ENCODE assay signal across 10 cellular contexts in genomic region chr10:93461807-93462178, GRCh38. TPM values are rescaled to one million over a fixed set of nuclear protein-coding genes. Genes with fewer than 3 reads are reported as not detected.
DNase-seq lines count a peak whose midpoint lies in the region; TF ChIP-seq lines count a peak whose summit lies in the region.
"Had no signal": no experiment of that assay in that cellular context is flagged by ENCODE, and none has a peak within 500 bp of the region (broad histone marks: within the 10 kb centered on the region; RNA-seq: fewer than 3 reads in every experiment).

No MANE protein-coding gene starts in this region.

- H3K9me3 Mint-ChIP-seq in Calu3 (ENCODE audit: low read depth, unreplicated experiment) (no peaks in the 10 kb centered on the region), MCF 10A (ENCODE audit: unreplicated experiment) (no peaks in the 10 kb centered on the region), immature natural killer cell (no peaks in the 10 kb centered on the region), endothelial cell (ENCODE audit: unreplicated experiment) (no peaks in the 10 kb centered on the region)

- DNase-seq in Calu3 (peak; percentile 66), NCI-H187 (lab: John Stamatoyannopoulos, UW) (peak; percentile 84 to 97), MCF 10A (ENCODE audit: unreplicated experiment) (peak; percentile 88), immature natural killer cell (no peak), NCI-H1694 treated with DMSO at 0.1 percent for 48 hours (lab: John Stamatoyannopoulos, UW) (no peak), adrenal gland (no peak), endothelial cell (ENCODE audit: low spot score) (no peak)
- DNase-seq: amniotic stem cell had no signal

- no peak overlapping the region for H3K4me3 ChIP-seq in muscle layer of duodenum (ENCODE audit: low read depth in 1 of 2, low read length in 2 of 2)
- no peak overlapping the region for H3K4me3 ChIP-seq in adrenal gland

- TF ChIP-seq POLR2A in adrenal gland (IDR thresholded peaks at IDR 0.05), result no peak

- TF ChIP-seq CTCF in Calu3 (IDR thresholded peaks at IDR 0.05; ENCODE audit: unreplicated experiment) (no peak), MCF 10A (IDR thresholded peaks at IDR 0.05; ENCODE audit: unreplicated experiment) (no peak), adrenal gland (IDR thresholded peaks at IDR 0.05) (no peak), endothelial cell (IDR thresholded peaks at IDR 0.05; ENCODE audit: unreplicated experiment) (no peak)

- H3K36me3 ChIP-seq in muscle layer of duodenum (ENCODE audit: control insufficient read depth in 1 of 2, insufficient read depth in 2 of 2, low read length in 2 of 2) (peaks cover 3 to 4% of the 10 kb centered on the region in 2 donors), adrenal gland (replicated peaks in 1 of 2) (no peaks in the 10 kb centered on the region)
- H3K36me3 ChIP-seq: neutrophil had no signal

- H3K4me1 Mint-ChIP-seq in Calu3 (ENCODE audit: low read depth, unreplicated experiment) (peaks cover 60% of the 10 kb centered on the region), MCF 10A (ENCODE audit: insufficient read depth, unreplicated experiment) (peaks cover 68% of the 10 kb centered on the region), immature natural killer cell (no peaks in the 10 kb centered on the region), endothelial cell (ENCODE audit: unreplicated experiment) (peaks cover 17% of the 10 kb centered on the region)

- H3K4me1 ChIP-seq in muscle layer of duodenum (ENCODE audit: control insufficient read depth in 1 of 2, insufficient read depth in 2 of 2, low read length in 2 of 2) (peaks cover 21 to 62% of the 10 kb centered on the region in 2 donors), adrenal gland (replicated peaks in 1 of 2) (peaks cover 35 to 57% of the 10 kb centered on the region in 2 donors)

- BruUV-seq in Calu3 (replicated peaks; lab: Mats Ljungman, UMichigan) (no TSS peak), MCF 10A (replicated peaks; lab: Mats Ljungman, UMichigan) (no TSS peak)

- H3K27me3 ChIP-seq in muscle layer of duodenum (ENCODE audit: low read depth, low read length), result no peaks in the 10 kb centered on the region
- no peaks in the 10 kb centered on the region for H3K27me3 ChIP-seq in adrenal gland
- H3K27me3 ChIP-seq: neutrophil had no signal

- H3K27ac ChIP-seq in muscle layer of duodenum (ENCODE audit: low read length) (peak overlapping the region; percentile 77), adrenal gland (peak overlapping the region in 1 of 5 donors; percentile 30)
- H3K27ac ChIP-seq: neutrophil had no signal

- POLR2A ChIA-PET in MCF 10A (lab: Yijun Ruan, JAX), result interaction anchor here (0.6 to 39.8 kb wide), 5 partner anchors 6 to 240 kb away, joined by 3 to 2342 read pairs (median 93); partner anchors contain the start of genes FRA10AC1 and MYOF

- H3K27me3 Mint-ChIP-seq in Calu3 (ENCODE audit: unreplicated experiment) (no peaks in the 10 kb centered on the region), MCF 10A (ENCODE audit: insufficient read depth, unreplicated experiment) (no peaks in the 10 kb centered on the region), immature natural killer cell (ENCODE audit: low read depth in 3 of 3) (peaks cover 2 to 8% (median 8%) of the 10 kb centered on the region in 3 donors), endothelial cell (ENCODE audit: unreplicated experiment) (peaks cover 4% of the 10 kb centered on the region)

- CTCF ChIA-PET in Calu3 (lab: Charles Lee) (interaction anchor here (0.5 to 2.3 kb wide), 9 partner anchors 9 to 1803 kb away, joined by 3 to 6 read pairs (median 3); no protein-coding TSS in a partner anchor), MCF 10A (lab: Yijun Ruan, JAX) (interaction anchor here (0.6 to 18.2 kb wide), 15 partner anchors 8 to 124 kb away, joined by 3 to 178 read pairs (median 4); partner anchors contain the start of gene MYOF)

- H3K4me3 Mint-ChIP-seq in Calu3 (ENCODE audit: low read depth, unreplicated experiment), result no peak overlapping the region
- peak overlapping the region; percentile 40 for H3K4me3 Mint-ChIP-seq in MCF 10A (ENCODE audit: unreplicated experiment)
- H3K4me3 Mint-ChIP-seq in immature natural killer cell, result no peak overlapping the region
- no peak overlapping the region for H3K4me3 Mint-ChIP-seq in endothelial cell (ENCODE audit: unreplicated experiment)

- H3K27ac Mint-ChIP-seq in Calu3 (ENCODE audit: unreplicated experiment) (peak overlapping the region; percentile 80), MCF 10A (ENCODE audit: low read depth, unreplicated experiment) (peak overlapping the region; percentile 81), immature natural killer cell (no peak overlapping the region), endothelial cell (ENCODE audit: unreplicated experiment) (no peak overlapping the region)

- H3K36me3 Mint-ChIP-seq in Calu3 (ENCODE audit: insufficient read depth, unreplicated experiment), result peaks cover 93% of the 10 kb centered on the region
- H3K36me3 Mint-ChIP-seq in MCF 10A (ENCODE audit: insufficient read depth, unreplicated experiment), result peaks cover 27% of the 10 kb centered on the region
- H3K36me3 Mint-ChIP-seq in immature natural killer cell, result no peaks in the 10 kb centered on the region
- no peaks in the 10 kb centered on the region for H3K36me3 Mint-ChIP-seq in endothelial cell (ENCODE audit: low read depth, unreplicated experiment)

- H3K9me3 ChIP-seq in muscle layer of duodenum (ENCODE audit: control insufficient read depth in 1 of 2, low read length in 2 of 2), result no peaks in the 10 kb centered on the region
- no peaks in the 10 kb centered on the region for H3K9me3 ChIP-seq in adrenal gland (replicated peaks in 1 of 3)
- H3K9me3 ChIP-seq: neutrophil had no signal

- intact Hi-C loops in Calu3 (cut with micrococcal nuclease; ENCODE audit: unreplicated experiment) (no loop called here), MCF 10A (cut with micrococcal nuclease) (no loop called here), adrenal gland (cut with DNase I) (no loop called here)

- 91 to 100% (median 96%) methylated on average over 1 of the region's 1 CpG for WGBS in adrenal gland, 4 donors

RNA-seq across cellular contexts. Expression of gene MYOF, which starts 20.3 kb away (rescaled TPM):
- 468 and 474 TPM in 2 replicates for total RNA-seq in Calu3 (2022)
- total RNA-seq in MCF 10A (2022), result 167 and 181 TPM in 2 replicates
- under 1 TPM in 2 of 3 donors, not detected in 1; 0.21 to 0.33 TPM for polyA plus RNA-seq in immature natural killer cell
- total RNA-seq in adrenal gland, result 100 to 1,000 TPM in 1 of 8 donors, 10 to 100 TPM in 7; 36.7 to 119 (median 55.2) TPM
- 10 to 100 TPM in 2 of 3 donors, 1 to 10 TPM in 1; 9.0 to 22.9 (median 10.8) TPM for polyA plus RNA-seq in adrenal gland
- 12.4 TPM for total RNA-seq in endothelial cell (ENCODE audit: unreplicated experiment)

RNA-seq across cellular contexts. Expression of gene CEP55, which starts 34.6 kb away (rescaled TPM):
- total RNA-seq in Calu3 (2022), result 46.9 and 52.2 TPM in 2 replicates
- total RNA-seq in MCF 10A (2022), result 25.2 and 39.4 TPM in 2 replicates
- polyA plus RNA-seq in immature natural killer cell, result under 1 TPM in 2 of 3 donors, not detected in 1; 0.39 to 0.83 TPM
- total RNA-seq in adrenal gland, result 1 to 10 TPM in 5 of 8 donors, under 1 TPM in 3; 0.66 to 2.8 (median 1.2) TPM
- polyA plus RNA-seq in adrenal gland, result 1 to 10 TPM in 1 of 3 donors, under 1 TPM in 2; 0.32 to 3.2 (median 0.44) TPM
- total RNA-seq in endothelial cell (ENCODE audit: unreplicated experiment), result 3.5 TPM

Comparison
In these comparisons a context has a peak if more than half of its experiments do, and no peak if none do; other contexts are left out.
1. DNase-seq: peak in Calu3 (single experiment), NCI-H187 (2 of 2) and MCF 10A (single experiment); none in immature natural killer cell (0 of 3), NCI-H1694 treated with DMSO at 0.1 percent for 48 hours (single experiment), adrenal gland (0 of 7) and endothelial cell (single experiment).
2. H3K27ac Mint-ChIP-seq: peak in Calu3 (single experiment) and MCF 10A (single experiment); none in immature natural killer cell (0 of 6) and endothelial cell (single experiment).